In the genomic region with DNA sequence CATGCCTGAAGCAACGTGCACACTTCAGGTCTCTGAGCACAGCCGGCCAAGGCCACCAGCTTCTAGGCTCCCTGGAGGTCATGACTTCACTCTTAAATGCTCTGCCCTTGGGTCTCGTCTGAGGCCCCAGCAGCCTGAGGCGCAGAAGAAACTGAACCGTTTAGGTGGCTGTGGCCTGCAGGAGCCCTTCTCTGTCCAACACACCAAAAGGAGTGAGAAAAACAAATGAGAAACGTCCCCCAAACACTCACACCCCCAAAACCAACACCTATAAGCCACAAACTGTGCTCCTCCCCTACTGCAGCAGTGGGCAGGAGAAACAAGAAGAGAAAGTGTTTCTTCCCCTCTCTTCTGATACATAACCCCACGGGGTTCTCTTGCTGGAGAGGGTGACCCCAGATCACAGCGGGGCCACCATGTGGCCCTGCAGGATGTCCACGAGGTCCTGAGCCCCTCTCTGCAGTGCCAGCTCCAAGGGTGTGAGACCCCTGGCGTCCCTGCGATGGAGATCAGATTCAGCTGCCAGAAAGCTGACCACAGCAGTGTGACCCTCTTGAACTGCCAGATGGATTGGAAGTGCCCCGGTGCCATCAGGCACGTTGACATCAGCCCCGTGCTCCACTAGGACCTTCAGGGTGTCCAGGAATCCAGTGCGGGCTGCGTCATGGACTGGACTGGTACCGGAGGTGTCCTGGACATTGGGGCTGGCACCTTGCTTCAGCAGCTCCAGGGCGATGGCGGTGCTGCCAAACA, we compare ENCODE assay signal across 8 cellular contexts. TPM values are rescaled to one million over a fixed set of nuclear protein-coding genes. Genes with fewer than 3 reads are reported as not detected.
A peak's percentile ranks its signal among the peaks of the same experiment; 100 is the strongest.
DNase-seq lines count a peak whose midpoint lies in the region; ATAC-seq and TF ChIP-seq lines count a peak whose summit lies in the region.

No MANE protein-coding gene starts in this region.

- H3K4me1 ChIP-seq in naive thymus-derived CD4-positive, alpha-beta T cell (ENCODE audit: control insufficient read depth in 2 of 2, insufficient read depth in 2 of 2, low read length in 2 of 2): peaks cover 26 to 28% of the 10 kb centered on the region in 2 donors
- peaks cover 50% of the 10 kb centered on the region for H3K4me1 ChIP-seq in vagina

- H3K4me3 Mint-ChIP-seq in brain: peak overlapping the region; percentile 93 to 98 (median 97)
- peak overlapping the region; percentile 92 to 100 (median 97) for H3K4me3 Mint-ChIP-seq in naive thymus-derived CD4-positive, alpha-beta T cell

- intact Hi-C loops in naive thymus-derived CD4-positive, alpha-beta T cell (cut with micrococcal nuclease): loop anchor here (1.0 to 10.0 kb wide), 14 partner anchors 13 to 750 kb away; partner anchors contain the start of genes ILF3 (in 2 of the 2), ANGPTL6 (in 1 of the 2), ATG4D (in 1 of the 2) and CARM1 (in 1 of the 2)
- intact Hi-C loops in vagina (cut with DNase I): loop anchor here (5.0 kb wide), 1 partner anchor 165 kb away; the partner anchor contains the start of gene CDC37

- TF ChIP-seq CTCF in brain (conservative IDR thresholded peaks at IDR 0.05) (no peak), vagina (IDR thresholded peaks at IDR 0.05) (no peak)

- H3K27me3 ChIP-seq in naive thymus-derived CD4-positive, alpha-beta T cell (ENCODE audit: control insufficient read depth in 2 of 2, insufficient read depth in 2 of 2, low read length in 2 of 2): no peaks in the 10 kb centered on the region
- no peaks in the 10 kb centered on the region for H3K27me3 ChIP-seq in vagina

- H3K27ac Mint-ChIP-seq in brain: peak overlapping the region; percentile 83 to 97 (median 89)
- peak overlapping the region; percentile 94 to 99 (median 96) for H3K27ac Mint-ChIP-seq in naive thymus-derived CD4-positive, alpha-beta T cell

- no peaks in the 10 kb centered on the region for H3K36me3 Mint-ChIP-seq in brain
- H3K36me3 Mint-ChIP-seq in naive thymus-derived CD4-positive, alpha-beta T cell: peaks cover 0 to 29% (median 5%) of the 10 kb centered on the region in 5 donors

- ATAC-seq in naive thymus-derived CD4-positive, alpha-beta T cell: no peak

- POLR2A ChIA-PET in naive thymus-derived CD4-positive, alpha-beta T cell (lab: Charles Lee): interaction anchor here (0.5 to 12.8 kb wide), 14 partner anchors 13 to 1713 kb away, joined by 3 to 126 read pairs (median 4); partner anchors contain the start of genes ATG4D, KEAP1 and S1PR5

- H3K27me3 Mint-ChIP-seq in brain: peaks cover 5% of the 10 kb centered on the region
- peaks cover 0 to 5% (median 0%) of the 10 kb centered on the region in 5 donors for H3K27me3 Mint-ChIP-seq in naive thymus-derived CD4-positive, alpha-beta T cell

- peaks cover 42% of the 10 kb centered on the region for H3K4me1 Mint-ChIP-seq in brain
- H3K4me1 Mint-ChIP-seq in naive thymus-derived CD4-positive, alpha-beta T cell: peaks cover 28 to 50% (median 41%) of the 10 kb centered on the region in 7 donors

- peaks cover 0 to 6% (median 0%) of the 10 kb centered on the region in 5 experiments for H3K9me3 Mint-ChIP-seq in brain
- peaks cover 0 to 9% (median 0%) of the 10 kb centered on the region in 11 donors for H3K9me3 Mint-ChIP-seq in naive thymus-derived CD4-positive, alpha-beta T cell

- H3K27ac ChIP-seq in SK-N-MC (peak overlapping the region; percentile 89), vagina (peak overlapping the region; percentile 82)
- H3K27ac ChIP-seq in naive thymus-derived CD4-positive, alpha-beta T cell (ENCODE audit: low read depth, low read length): peak overlapping the region; percentile 92

- H3K9me3 ChIP-seq in SK-N-MC (ENCODE audit: low read depth, low read length): no peaks in the 10 kb centered on the region
- H3K9me3 ChIP-seq in naive thymus-derived CD4-positive, alpha-beta T cell (ENCODE audit: control insufficient read depth in 2 of 3, low read length in 3 of 3): no peaks in the 10 kb centered on the region
- H3K9me3 ChIP-seq in vagina: no peaks in the 10 kb centered on the region

- peak; percentile 39 for DNase-seq in DMS53 (lab: John Stamatoyannopoulos, UW)
- DNase-seq in DMS53 treated with DMSO at 0.1 percent for 48 hours (lab: John Stamatoyannopoulos, UW; ENCODE audit: unreplicated experiment): no peak
- DNase-seq in SK-N-MC (ENCODE audit: low read depth, low spot score): no peak
- DNase-seq in naive thymus-derived CD4-positive, alpha-beta T cell: peak in 8 of 9 donors; percentile 43 to 60 (median 58)
- DNase-seq in vagina (ENCODE audit: extremely low spot score in 2 of 2): no peak
- no peak for DNase-seq in HPDE6-E6E7 (ENCODE audit: extremely low spot score)
- no peak for DNase-seq in DMS79 treated with DMSO at 0.1 percent for 48 hours (lab: John Stamatoyannopoulos, UW)

- H3K4me3 ChIP-seq in SK-N-MC (peak overlapping the region; percentile 98), vagina (peak overlapping the region; percentile 86 to 91)
- H3K4me3 ChIP-seq in naive thymus-derived CD4-positive, alpha-beta T cell (ENCODE audit: low read length): peak overlapping the region; percentile 84

- no peak for TF ChIP-seq POLR2A in vagina (IDR thresholded peaks at IDR 0.05)

- peak overlapping the region; percentile 11 for H3K9ac ChIP-seq in SK-N-MC (ENCODE audit: insufficient read length)

- CTCF ChIA-PET in naive thymus-derived CD4-positive, alpha-beta T cell (lab: Charles Lee): interaction anchor here (1.1 to 1.8 kb wide), 3 partner anchors 25 to 36 kb away, joined by 3 to 9 read pairs (median 6); no protein-coding TSS in a partner anchor

- H3K36me3 ChIP-seq in SK-N-MC (ENCODE audit: insufficient read depth, low read length) (peaks cover 10% of the 10 kb centered on the region), vagina (peaks cover 0 to 3% of the 10 kb centered on the region in 2 donors)
- H3K36me3 ChIP-seq in naive thymus-derived CD4-positive, alpha-beta T cell (ENCODE audit: control insufficient read depth in 2 of 3, insufficient read depth in 3 of 3, low read length in 3 of 3): peaks cover 0 to 16% (median 0%) of the 10 kb centered on the region in 3 experiments

RNA-seq across cellular contexts. Expression of gene KRI1, which starts 1.0 kb away (rescaled TPM):
- polyA plus RNA-seq in brain (ENCODE audit: insufficient read depth, low read depth, low replicate concordance): 23.3 TPM
- total RNA-seq in naive thymus-derived CD4-positive, alpha-beta T cell: 10 to 100 TPM; 48.4 to 84.1 (median 60.4) TPM
- polyA plus RNA-seq in naive thymus-derived CD4-positive, alpha-beta T cell: 10 to 100 TPM; 13.7 to 47.6 TPM
- 21.6 TPM for total RNA-seq in vagina

RNA-seq across cellular contexts. Expression of gene CDKN2D, which starts 1.9 kb away (rescaled TPM):
- polyA plus RNA-seq in brain (ENCODE audit: insufficient read depth, low read depth, low replicate concordance): 91.5 TPM
- 10 to 100 TPM; 20.5 to 73.9 (median 47.5) TPM for total RNA-seq in naive thymus-derived CD4-positive, alpha-beta T cell
- polyA plus RNA-seq in naive thymus-derived CD4-positive, alpha-beta T cell: 100 to 1,000 TPM in 1 of 2 donors, 10 to 100 TPM in 1; 72.9 to 102 TPM
- total RNA-seq in vagina: 22.8 TPM

RNA-seq across cellular contexts. Expression of gene AP1M2, which starts 20.3 kb away (rescaled TPM):
- polyA plus RNA-seq in brain (ENCODE audit: insufficient read depth, low read depth, low replicate concordance): 60.8 TPM
- not detected for total RNA-seq in naive thymus-derived CD4-positive, alpha-beta T cell
- polyA plus RNA-seq in naive thymus-derived CD4-positive, alpha-beta T cell: not detected
- 29.0 TPM for total RNA-seq in vagina

RNA-seq across cellular contexts. Expression of gene ATG4D, which starts 23.1 kb away (rescaled TPM):
- 55.7 TPM for polyA plus RNA-seq in brain (ENCODE audit: insufficient read depth, low read depth, low replicate concordance)
- total RNA-seq in naive thymus-derived CD4-positive, alpha-beta T cell: 10 to 100 TPM; 41.7 to 70.3 (median 56.7) TPM
- polyA plus RNA-seq in naive thymus-derived CD4-positive, alpha-beta T cell: 10 to 100 TPM; 12.9 to 21.8 TPM
- 18.2 TPM for total RNA-seq in vagina

RNA-seq across cellular contexts. Expression of gene S1PR5, which starts 49.6 kb away (rescaled TPM):
- polyA plus RNA-seq in brain (ENCODE audit: insufficient read depth, low read depth, low replicate concordance): 19.0 TPM
- total RNA-seq in naive thymus-derived CD4-positive, alpha-beta T cell: 10 to 100 TPM in 1 of 5 experiments, 1 to 10 TPM in 1, under 1 TPM in 2, not detected in 1; 0.51 to 22.0 (median 3.5) TPM
- under 1 TPM; 0.53 to 0.55 TPM for polyA plus RNA-seq in naive thymus-derived CD4-positive, alpha-beta T cell
- 36.6 TPM for total RNA-seq in vagina

Comparison
In these comparisons a context has a peak if more than half of its experiments do, and no peak if none do; other contexts are left out.
1. DNase-seq: peak in DMS53 (single experiment) and naive thymus-derived CD4-positive, alpha-beta T cell (8 of 9); none in DMS53 treated with DMSO at 0.1 percent for 48 hours (single experiment), SK-N-MC (single experiment), vagina (0 of 2), HPDE6-E6E7 (single experiment) and DMS79 treated with DMSO at 0.1 percent for 48 hours (single experiment).
2. RNA of gene AP1M2, which starts 20.3 kb away (total RNA-seq): 29.0 TPM in vagina (single experiment); not detected in naive thymus-derived CD4-positive, alpha-beta T cell; every median in the first group is over 10 times any median in the second.
3. Peak in every context shown above with its lines, with median percentiles within 50 percentile points of each other: H3K27ac ChIP-seq and H3K4me3 ChIP-seq.